Comparison of ENCODE assay signal across 9 cellular contexts in genomic region chr2:216792222-216793001, GRCh38.
A peak's percentile ranks its signal among the peaks of the same experiment; 100 is the strongest.
DNase-seq lines count a peak whose midpoint lies in the region; ATAC-seq and TF ChIP-seq lines count a peak whose summit lies in the region.
"Had no signal": no experiment of that assay in that cellular context is flagged by ENCODE, and none has a peak within 500 bp of the region (broad histone marks: within the 10 kb centered on the region; RNA-seq: fewer than 3 reads in every experiment).

No MANE protein-coding gene starts in this region.

- intact Hi-C loops in natural killer cell (cut with micrococcal nuclease) = no loop called here
- intact Hi-C loops in MCF 10A (cut with micrococcal nuclease) = no loop called here
- intact Hi-C loops in lower leg skin (cut with DNase I; ENCODE audit: low total_unique reads) = no loop called here

- no peaks in the 10 kb centered on the region for H3K9me3 Mint-ChIP-seq in natural killer cell treated with Interleukin-12 subunit alpha and Interleukin-12 subunit beta and Interleukin-15 and Interleukin-18, amount 100 ng/mL, for 72 hours
- H3K9me3 Mint-ChIP-seq in natural killer cell = no peaks in the 10 kb centered on the region
- H3K9me3 Mint-ChIP-seq in MCF 10A (ENCODE audit: unreplicated experiment) = no peaks in the 10 kb centered on the region

- no peaks in the 10 kb centered on the region for H3K4me1 Mint-ChIP-seq in natural killer cell treated with Interleukin-12 subunit alpha and Interleukin-12 subunit beta and Interleukin-15 and Interleukin-18, amount 100 ng/mL, for 72 hours (ENCODE audit: low read depth in 2 of 2)
- no peaks in the 10 kb centered on the region for H3K4me1 Mint-ChIP-seq in natural killer cell
- peaks cover 14% of the 10 kb centered on the region for H3K4me1 Mint-ChIP-seq in MCF 10A (ENCODE audit: insufficient read depth, unreplicated experiment)

- WGBS in lower leg skin, 2 donors = 30 to 31% methylated on average over 8 of the region's 8 CpGs

- no TSS peak for BruUV-seq in MCF 10A (replicated peaks; lab: Mats Ljungman, UMichigan)

- no peak for DNase-seq in natural killer cell treated with Interleukin-12 subunit alpha and Interleukin-12 subunit beta and Interleukin-15 and Interleukin-18, amount 100 ng/mL, for 72 hours (ENCODE audit: low spot score)
- DNase-seq in natural killer cell = no peak
- peak; percentile 22 for DNase-seq in MCF 10A (ENCODE audit: unreplicated experiment)
- DNase-seq in lower leg skin (ENCODE audit: low spot score in 2 of 2) = peak; percentile 64 to 90
- DNase-seq in NK-92 treated with Interleukin-12 subunit alpha and Interleukin-12 subunit beta, amount 100 ng/mL, for 24 hours (lab: John Stamatoyannopoulos, UW) = no peak
- DNase-seq: DND-41 had no signal

- POLR2A ChIA-PET in MCF 10A (lab: Yijun Ruan, JAX) = no interaction called here

- H3K27ac Mint-ChIP-seq in natural killer cell treated with Interleukin-12 subunit alpha and Interleukin-12 subunit beta and Interleukin-15 and Interleukin-18, amount 100 ng/mL, for 72 hours = no peak overlapping the region
- H3K27ac Mint-ChIP-seq in natural killer cell (no peak overlapping the region), MCF 10A (ENCODE audit: low read depth, unreplicated experiment) (peak overlapping the region; percentile 89)

- no peak overlapping the region for H3K4me3 ChIP-seq in lower leg skin (ENCODE audit: low read depth, poor library complexity, severe bottlenecking)

- TF ChIP-seq CTCF in natural killer cell (IDR thresholded peaks at IDR 0.05) (no peak), MCF 10A (IDR thresholded peaks at IDR 0.05; ENCODE audit: unreplicated experiment) (no peak), lower leg skin (IDR thresholded peaks at IDR 0.05) (no peak)

- H3K27me3 Mint-ChIP-seq in natural killer cell treated with Interleukin-12 subunit alpha and Interleukin-12 subunit beta and Interleukin-15 and Interleukin-18, amount 100 ng/mL, for 72 hours = peaks cover 4 to 12% of the 10 kb centered on the region in 2 donors
- peaks cover 0 to 13% of the 10 kb centered on the region in 2 donors for H3K27me3 Mint-ChIP-seq in natural killer cell (ENCODE audit: low read depth in 2 of 2)
- no peaks in the 10 kb centered on the region for H3K27me3 Mint-ChIP-seq in MCF 10A (ENCODE audit: insufficient read depth, unreplicated experiment)

- no peaks in the 10 kb centered on the region for H3K36me3 Mint-ChIP-seq in natural killer cell treated with Interleukin-12 subunit alpha and Interleukin-12 subunit beta and Interleukin-15 and Interleukin-18, amount 100 ng/mL, for 72 hours
- no peaks in the 10 kb centered on the region for H3K36me3 Mint-ChIP-seq in natural killer cell
- no peaks in the 10 kb centered on the region for H3K36me3 Mint-ChIP-seq in MCF 10A (ENCODE audit: insufficient read depth, unreplicated experiment)

- H3K4me3 Mint-ChIP-seq in natural killer cell treated with Interleukin-12 subunit alpha and Interleukin-12 subunit beta and Interleukin-15 and Interleukin-18, amount 100 ng/mL, for 72 hours = no peak overlapping the region
- no peak overlapping the region for H3K4me3 Mint-ChIP-seq in natural killer cell
- H3K4me3 Mint-ChIP-seq in MCF 10A (ENCODE audit: unreplicated experiment) = no peak overlapping the region

- CTCF ChIA-PET in MCF 10A (lab: Yijun Ruan, JAX) = interaction anchor here (1.0 to 1.6 kb wide), 6 partner anchors 11 to 718 kb away, joined by 3 to 7 read pairs (median 3); no protein-coding TSS in a partner anchor

- peak; percentile 24 to 28 for ATAC-seq in natural killer cell treated with Interleukin-12 subunit alpha and Interleukin-12 subunit beta and Interleukin-15 and Interleukin-18, amount 100 ng/mL, for 72 hours
- ATAC-seq in natural killer cell = no peak
- no peak for ATAC-seq in HG03135 (IDR thresholded peaks at IDR 0.05; ENCODE audit: unreplicated experiment)
- no peak for ATAC-seq in HG02852 (IDR thresholded peaks at IDR 0.05; ENCODE audit: unreplicated experiment)
- no peak for ATAC-seq in HG02610 (IDR thresholded peaks at IDR 0.05; ENCODE audit: unreplicated experiment)

- no peak for TF ChIP-seq POLR2A in lower leg skin (IDR thresholded peaks at IDR 0.05)

Comparison
In these comparisons a context has a peak if more than half of its experiments do, and no peak if none do; other contexts are left out.
1. ATAC-seq: peak in natural killer cell treated with Interleukin-12 subunit alpha and Interleukin-12 subunit beta and Interleukin-15 and Interleukin-18, amount 100 ng/mL, for 72 hours (2 of 2); none in natural killer cell (0 of 3), HG03135 (single experiment), HG02852 (single experiment) and HG02610 (single experiment).
2. DNase-seq: peak in MCF 10A (single experiment) and lower leg skin (2 of 2); none in natural killer cell treated with Interleukin-12 subunit alpha and Interleukin-12 subunit beta and Interleukin-15 and Interleukin-18, amount 100 ng/mL, for 72 hours (single experiment), natural killer cell (single experiment) and NK-92 treated with Interleukin-12 subunit alpha and Interleukin-12 subunit beta, amount 100 ng/mL, for 24 hours (single experiment).